Comparison of ENCODE assay signal across 9 cellular contexts in genomic region chr19:49427855-49428546, GRCh38. TPM values are rescaled to one million over a fixed set of nuclear protein-coding genes. Genes with fewer than 3 reads are reported as not detected.
DNase-seq lines count a peak whose midpoint lies in the region; ATAC-seq and TF ChIP-seq lines count a peak whose summit lies in the region.
"Had no signal": no experiment of that assay in that cellular context is flagged by ENCODE, and none has a peak within 500 bp of the region (broad histone marks: within the 10 kb centered on the region; RNA-seq: fewer than 3 reads in every experiment).

No MANE protein-coding gene starts in this region.

- H3K27me3 ChIP-seq in PC-9 (ENCODE audit: insufficient read depth, low read depth) (peaks cover 79% of the 10 kb centered on the region), hepatocyte (peaks cover 99% of the 10 kb centered on the region), ascending aorta (peaks cover 29% of the 10 kb centered on the region)

- peaks cover 39% of the 10 kb centered on the region for H3K4me1 Mint-ChIP-seq in stimulated activated naive CD8-positive, alpha-beta T cell treated with anti-CD3 and anti-CD28 coated beads, Interleukin-15, Interleukin-2, amounts not matched to agents 100 ng/mL and 50 ng/mL, for 24 hours (ENCODE audit: low read depth)

- H2AFZ ChIP-seq in PC-9, result 0 out of 2 replicates have a peak overlapping the region, but pooled peaks have one; percentile 45
- H2AFZ ChIP-seq in hepatocyte, result peak overlapping the region; percentile 60

- H3K9me3 ChIP-seq in PC-9 (ENCODE audit: insufficient read depth, low read depth), result no peaks in the 10 kb centered on the region
- no peaks in the 10 kb centered on the region for H3K9me3 ChIP-seq in hepatocyte (ENCODE audit: low read depth)
- H3K9me3 ChIP-seq in ascending aorta, result no peaks in the 10 kb centered on the region

- H3K4me3 ChIP-seq in PC-9 (peak overlapping the region; percentile 32; the same call in 1 of the 2 replicates), hepatocyte (no peak overlapping the region), ascending aorta (no peak overlapping the region)

- POLR2A ChIA-PET in PC-9 (lab: Charles Lee; ENCODE audit: unreplicated experiment), result no interaction called here

- H4K20me1 ChIP-seq in PC-9 (ENCODE audit: insufficient read depth) (no peaks in the 10 kb centered on the region), hepatocyte (ENCODE audit: insufficient read depth, poor library complexity, severe bottlenecking) (no peaks in the 10 kb centered on the region)

- peaks cover 88% of the 10 kb centered on the region for H3K27me3 Mint-ChIP-seq in stimulated activated naive CD8-positive, alpha-beta T cell treated with anti-CD3 and anti-CD28 coated beads, Interleukin-15, Interleukin-2, amounts not matched to agents 100 ng/mL and 50 ng/mL, for 24 hours

- 4% methylated on average over 45 of the region's 45 CpGs for WGBS in hepatocyte (ENCODE audit: low lambda C conversion rate, missing lambda C conversion rate)

- H3K4me2 ChIP-seq in PC-9, result peak overlapping the region; percentile 77
- H3K4me2 ChIP-seq in hepatocyte, result peak overlapping the region; percentile 80

- no peaks in the 10 kb centered on the region for H3K36me3 Mint-ChIP-seq in stimulated activated naive CD8-positive, alpha-beta T cell treated with anti-CD3 and anti-CD28 coated beads, Interleukin-15, Interleukin-2, amounts not matched to agents 100 ng/mL and 50 ng/mL, for 24 hours (ENCODE audit: low read depth)

- H3K27ac Mint-ChIP-seq in stimulated activated naive CD8-positive, alpha-beta T cell treated with anti-CD3 and anti-CD28 coated beads, Interleukin-15, Interleukin-2, amounts not matched to agents 100 ng/mL and 50 ng/mL, for 24 hours, result no peak overlapping the region

- no peaks in the 10 kb centered on the region for H3K79me2 ChIP-seq in PC-9 (ENCODE audit: low read depth)
- no peaks in the 10 kb centered on the region for H3K79me2 ChIP-seq in hepatocyte

- TF ChIP-seq CTCF in PC-9 (conservative IDR thresholded peaks at IDR 0.05) (no peak), hepatocyte (IDR thresholded peaks at IDR 0.05; ENCODE audit: poor library complexity) (no peak), ascending aorta (IDR thresholded peaks at IDR 0.05) (no peak)

- peak overlapping the region; percentile 56 for H3K4me3 Mint-ChIP-seq in stimulated activated naive CD8-positive, alpha-beta T cell treated with anti-CD3 and anti-CD28 coated beads, Interleukin-15, Interleukin-2, amounts not matched to agents 100 ng/mL and 50 ng/mL, for 24 hours

- H3K27ac ChIP-seq in PC-9 (no peak overlapping the region), hepatocyte (no peak overlapping the region), ascending aorta (no peak overlapping the region)

- H3K36me3 ChIP-seq in PC-9 (ENCODE audit: low read depth) (no peaks in the 10 kb centered on the region), hepatocyte (replicated peaks; ENCODE audit: insufficient read depth, low read depth) (no peaks in the 10 kb centered on the region), ascending aorta (no peaks in the 10 kb centered on the region)

- H3K9me3 Mint-ChIP-seq in stimulated activated naive CD8-positive, alpha-beta T cell treated with anti-CD3 and anti-CD28 coated beads, Interleukin-15, Interleukin-2, amounts not matched to agents 100 ng/mL and 50 ng/mL, for 24 hours, result no peaks in the 10 kb centered on the region

- peak; percentile 75 for DNase-seq in activated effector memory CD4-positive, alpha-beta T cell treated with anti-CD3 and anti-CD28 coated beads, Interleukin-2, amount 50 U/mL, for 16 hours
- no peak for DNase-seq in activated effector memory CD4-positive, alpha-beta T cell treated with Interleukin-2 at 50 U/mL for 16 hours
- DNase-seq in PC-9 (peak in 1 of 2 experiments; percentile 43), hepatocyte (ENCODE audit: low spot score) (no peak), ascending aorta (ENCODE audit: low spot score in 2 of 2) (no peak), superior temporal gyrus (ENCODE audit: extremely low spot score) (no peak)

- no peaks in the 10 kb centered on the region for H3K4me1 ChIP-seq in PC-9 (replicated peaks; ENCODE audit: insufficient read depth)
- peaks cover 7% of the 10 kb centered on the region for H3K4me1 ChIP-seq in hepatocyte (ENCODE audit: insufficient read depth)
- peaks cover under 1 to 9% of the 10 kb centered on the region in 2 donors for H3K4me1 ChIP-seq in ascending aorta

- no peaks in the 10 kb centered on the region for H3K9me2 ChIP-seq in PC-9 (ENCODE audit: insufficient read depth)
- no peaks in the 10 kb centered on the region for H3K9me2 ChIP-seq in hepatocyte (replicated peaks; ENCODE audit: insufficient read depth)

- no peak for ATAC-seq in GM19452 (IDR thresholded peaks at IDR 0.05; ENCODE audit: unreplicated experiment)

- BruUV-seq in PC-9 (replicated peaks; lab: Mats Ljungman, UMichigan), result no TSS peak

- intact Hi-C loops in PC-9 (cut with micrococcal nuclease; ENCODE audit: unreplicated experiment) (no loop called here), ascending aorta (cut with DNase I) (no loop called here)

- CTCF ChIA-PET in PC-9 (lab: Charles Lee), result interaction anchor here (0.7 kb wide), 1 partner anchor 278 kb away, joined by 5 read pairs; no protein-coding TSS in a partner anchor

- no peaks in the 10 kb centered on the region for H3F3A ChIP-seq in PC-9 (ENCODE audit: insufficient read depth, low read depth)

RNA-seq across cellular contexts. Expression of gene GFY, which starts 2.8 kb away (rescaled TPM):
- not detected in 2 replicates for total RNA-seq in PC-9 (2021)
- not detected in 2 replicates for total RNA-seq in hepatocyte
- polyA plus RNA-seq in hepatocyte, result not detected in 2 replicates
- total RNA-seq in ascending aorta, result not detected
- total RNA-seq: epithelial cell of proximal tubule had no signal

RNA-seq across cellular contexts. Expression of gene PTH2, which starts 4.8 kb away (rescaled TPM):
- total RNA-seq in PC-9 (2021) (not detected in 2 replicates), hepatocyte (not detected in 2 replicates), ascending aorta (not detected)
- not detected in 2 replicates for polyA plus RNA-seq in hepatocyte
- total RNA-seq: epithelial cell of proximal tubule had no signal

RNA-seq across cellular contexts. Expression of gene SLC17A7, which starts 13.3 kb away (rescaled TPM):
- total RNA-seq in PC-9 (2021), result 0.68 and 0.70 TPM in 2 replicates
- total RNA-seq in hepatocyte, result 0.13 TPM in 1 of 2 replicates, not detected in the other
- polyA plus RNA-seq in hepatocyte, result 0.51 TPM in 1 of 2 replicates, not detected in the other
- 15.4 TPM for total RNA-seq in ascending aorta
- total RNA-seq: epithelial cell of proximal tubule had no signal

RNA-seq across cellular contexts. Expression of gene PIH1D1, which starts 23.6 kb away (rescaled TPM):
- total RNA-seq in PC-9 (2021) (156 and 184 TPM in 2 replicates), hepatocyte (72.1 and 73.2 TPM in 2 replicates), ascending aorta (177 TPM)
- 79.8 and 98.9 TPM in 2 replicates for polyA plus RNA-seq in hepatocyte

RNA-seq across cellular contexts. Expression of gene ALDH16A1, which starts 25.0 kb away (rescaled TPM):
- total RNA-seq in PC-9 (2021) (40.9 and 66.8 TPM in 2 replicates), hepatocyte (29.9 and 32.4 TPM in 2 replicates), ascending aorta (27.9 TPM)
- polyA plus RNA-seq in hepatocyte, result 36.5 and 38.7 TPM in 2 replicates
